Comparison of ENCODE assay signal across 16 cellular contexts in genomic region chr4:168999836-169000235, GRCh38.
"Had no signal": no experiment of that assay in that cellular context is flagged by ENCODE, and none has a peak within 500 bp of the region (broad histone marks: within the 10 kb centered on the region; RNA-seq: fewer than 3 reads in every experiment).

No MANE protein-coding gene starts in this region.

- H3K4me3 ChIP-seq: dorsolateral prefrontal cortex, esophagus muscularis mucosa had no signal

- H3K9me3 Mint-ChIP-seq: activated B cell treated with CpG ODN at 0.5 μM for 24 hours; activated CD4-positive, alpha-beta T cell treated with anti-CD3 and anti-CD28 coated beads, Interleukin-2, amount 10 ng/mL, durations not matched to agents 24 days and 14 days; activated naive CD4-positive, alpha-beta T cell treated with anti-CD3 and anti-CD28 coated beads for 36 hours; T-helper 1 cell treated with Interleukin-12 subunit alpha and Interleukin-12 subunit beta and Interleukin-4 antibody, amounts not matched to agents 30 μg/mL and 1 μg/mL, for 36 hours had no signal

- H3K4me3 Mint-ChIP-seq: activated B cell treated with CpG ODN at 0.5 μM for 24 hours; activated CD4-positive, alpha-beta T cell treated with anti-CD3 and anti-CD28 coated beads, Interleukin-2, amount 10 ng/mL, durations not matched to agents 24 days and 14 days; activated naive CD4-positive, alpha-beta T cell treated with anti-CD3 and anti-CD28 coated beads for 36 hours; T-helper 1 cell treated with Interleukin-12 subunit alpha and Interleukin-12 subunit beta and Interleukin-4 antibody, amounts not matched to agents 30 μg/mL and 1 μg/mL, for 36 hours had no signal

- DNase-seq: activated B cell treated with CpG ODN at 0.5 μM for 24 hours; activated CD4-positive, alpha-beta T cell treated with anti-CD3 and anti-CD28 coated beads, Interleukin-2, amount 10 ng/mL, durations not matched to agents 24 days and 14 days; activated naive CD4-positive, alpha-beta T cell treated with anti-CD3 and anti-CD28 coated beads for 36 hours; dorsolateral prefrontal cortex; foreskin fibroblast; head of caudate nucleus; mesendoderm; SK-N-SH; stimulated activated CD4-positive, alpha-beta T cell treated with anti-CD3 and anti-CD28 coated beads, Interleukin-2, amount 100 ng/mL, for 24 hours; stimulated activated naive CD4-positive, alpha-beta T cell treated with Interleukin-2 at 50 U/mL for 16 hours had no signal

- H3K27ac ChIP-seq: dorsolateral prefrontal cortex, esophagus muscularis mucosa had no signal

- H3K27me3 Mint-ChIP-seq: activated B cell treated with CpG ODN at 0.5 μM for 24 hours; activated CD4-positive, alpha-beta T cell treated with anti-CD3 and anti-CD28 coated beads, Interleukin-2, amount 10 ng/mL, durations not matched to agents 24 days and 14 days had no signal

- H3K27me3 ChIP-seq: dorsolateral prefrontal cortex, esophagus muscularis mucosa had no signal

- H3K9ac ChIP-seq: SK-N-SH had no signal

- ATAC-seq: sciatic nerve had no signal

- H3K9me3 ChIP-seq: esophagus muscularis mucosa, SK-N-SH had no signal

- FAIRE-seq: endometrium, islet of Langerhans, urothelium cell line had no signal

- H3K4me2 ChIP-seq: SK-N-SH had no signal

- H3K27ac Mint-ChIP-seq: activated B cell treated with CpG ODN at 0.5 μM for 24 hours; activated CD4-positive, alpha-beta T cell treated with anti-CD3 and anti-CD28 coated beads, Interleukin-2, amount 10 ng/mL, durations not matched to agents 24 days and 14 days; activated naive CD4-positive, alpha-beta T cell treated with anti-CD3 and anti-CD28 coated beads for 36 hours; T-helper 1 cell treated with Interleukin-12 subunit alpha and Interleukin-12 subunit beta and Interleukin-4 antibody, amounts not matched to agents 30 μg/mL and 1 μg/mL, for 36 hours had no signal
